Comparison of ENCODE assay signal across 1 cellular context in genomic region chr19:8308891-8309291, GRCh38.
TF ChIP-seq lines count a peak whose summit lies in the region.

No MANE protein-coding gene starts in this region.

TF ChIP-seq in SK-N-SH, 30 proteins besides CTCF, POLR2A, EP300 and RAD21 (continued from another document):
- TF ChIP-seq IRF3 (IDR thresholded peaks at IDR 0.05; ENCODE audit: low read depth, low read length) (no peak), MXI1 (IDR thresholded peaks at IDR 0.05; ENCODE audit: low read depth, low read length) (no peak), ELF1 (IDR thresholded peaks at IDR 0.05) (no peak)
